1 cellular context compared by ENCODE assay signal in the genomic region with DNA sequence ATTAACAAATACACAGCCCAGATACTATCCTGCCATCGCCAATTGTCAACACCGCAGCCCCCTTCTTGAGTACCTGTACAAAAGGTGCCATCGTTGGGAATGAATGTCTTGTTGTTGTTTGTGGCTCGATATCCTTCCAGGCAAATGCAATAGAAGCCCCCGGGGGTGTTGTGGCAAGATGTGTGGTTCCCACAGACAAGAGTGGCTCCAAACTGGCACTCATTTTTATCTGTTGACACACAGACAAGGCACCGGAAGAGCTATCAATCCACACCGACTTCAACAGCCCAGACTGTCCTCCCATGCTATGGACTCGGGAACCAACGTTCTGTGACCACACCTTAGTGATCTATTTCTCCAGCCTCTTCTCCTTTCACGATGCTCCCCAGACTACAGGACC.
TF ChIP-seq lines count a peak whose summit lies in the region.

No MANE protein-coding gene starts in this region.

TF ChIP-seq in HepG2, 621 proteins besides CTCF, POLR2A, EP300 and RAD21 (continued from another document):
- TF ChIP-seq, protein P1, sequence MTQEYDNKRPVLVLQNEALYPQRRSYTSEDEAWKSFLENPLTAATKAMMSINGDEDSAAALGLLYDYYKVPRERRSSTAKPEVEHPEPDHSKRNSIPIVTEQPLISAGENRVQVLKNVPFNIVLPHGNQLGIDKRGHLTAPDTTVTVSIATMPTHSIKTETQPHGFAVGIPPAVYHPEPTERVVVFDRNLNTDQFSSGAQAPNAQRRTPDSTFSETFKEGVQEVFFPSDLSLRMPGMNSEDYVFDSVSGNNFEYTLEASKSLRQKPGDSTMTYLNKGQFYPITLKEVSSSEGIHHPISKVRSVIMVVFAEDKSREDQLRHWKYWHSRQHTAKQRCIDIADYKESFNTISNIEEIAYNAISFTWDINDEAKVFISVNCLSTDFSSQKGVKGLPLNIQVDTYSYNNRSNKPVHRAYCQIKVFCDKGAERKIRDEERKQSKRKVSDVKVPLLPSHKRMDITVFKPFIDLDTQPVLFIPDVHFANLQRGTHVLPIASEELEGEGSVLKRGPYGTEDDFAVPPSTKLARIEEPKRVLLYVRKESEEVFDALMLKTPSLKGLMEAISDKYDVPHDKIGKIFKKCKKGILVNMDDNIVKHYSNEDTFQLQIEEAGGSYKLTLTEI (CRISPR knock-in tag; conservative IDR thresholded peaks at IDR 0.05) = no peak
- no peak for TF ChIP-seq ZNF354B (CRISPR knock-in tag; IDR thresholded peaks at IDR 0.05)
- no peak for TF ChIP-seq RNF2 (conservative IDR thresholded peaks at IDR 0.05; ENCODE audit: low read depth)
TF ChIP-seq in HepG2: peak in this region for 0.
